ENCODE assay signal across 14 cellular contexts in genomic region chr5:57032151-57032551, GRCh38.
DNase-seq lines count a peak whose midpoint lies in the region; ATAC-seq and TF ChIP-seq lines count a peak whose summit lies in the region.
"Had no signal": no experiment of that assay in that cellular context is flagged by ENCODE, and none has a peak within 500 bp of the region (broad histone marks: within the 10 kb centered on the region; RNA-seq: fewer than 3 reads in every experiment).

No MANE protein-coding gene starts in this region.

- H3K4me3 ChIP-seq in MG63 = no peak overlapping the region
- H3K4me3 ChIP-seq in mammary epithelial cell (replicated peaks in 1 of 3; ENCODE audit: insufficient read depth in 1 of 3, low read depth in 2 of 3, low read length in 3 of 3) = no peak overlapping the region
- H3K4me3 ChIP-seq: GM12878, K562 had no signal

- 92% methylated on average over 1 of the region's 1 CpG for WGBS in mammary epithelial cell (ENCODE audit: low coverage, missing lambda C conversion rate)

- H3K4me2 ChIP-seq in mammary epithelial cell (ENCODE audit: insufficient read depth, low read depth, low read length) = no peak overlapping the region

- ATAC-seq in GM21786 (IDR thresholded peaks at IDR 0.05; ENCODE audit: unreplicated experiment) (no peak), GM21367 (IDR thresholded peaks at IDR 0.05; ENCODE audit: unreplicated experiment) (no peak)
- ATAC-seq: GM12878, K562 had no signal

- no peak overlapping the region for H3K9ac ChIP-seq in mammary epithelial cell (ENCODE audit: insufficient read depth, low read length)

- H3K9me3 ChIP-seq in MG63 (no peaks in the 10 kb centered on the region), mammary epithelial cell (replicated peaks; ENCODE audit: insufficient read depth, low read length) (no peaks in the 10 kb centered on the region)
- H3K9me3 ChIP-seq: Caco-2 had no signal

- no peak overlapping the region for H2AFZ ChIP-seq in mammary epithelial cell (ENCODE audit: low read depth, low read length)

- peaks cover 14% of the 10 kb centered on the region for H3K4me1 ChIP-seq in mammary epithelial cell (ENCODE audit: insufficient read depth, low read length)
- H3K4me1 ChIP-seq: Caco-2 had no signal

- no peaks in the 10 kb centered on the region for H4K20me1 ChIP-seq in mammary epithelial cell (ENCODE audit: insufficient read depth, low read length)

- H3K27me3 ChIP-seq in MG63 (peaks cover 3% of the 10 kb centered on the region; the same call in 1 of the 2 replicates), mammary epithelial cell (ENCODE audit: insufficient read depth, low read length) (no peaks in the 10 kb centered on the region)

- H3K36me3 ChIP-seq in MG63 (no peaks in the 10 kb centered on the region), mammary epithelial cell (ENCODE audit: insufficient read depth, low read length) (no peaks in the 10 kb centered on the region)

- BruUV-seq in mammary epithelial cell (replicated peaks; lab: Mats Ljungman, UMichigan) = no TSS peak

- in situ Hi-C loops in mammary epithelial cell (cut with MboI; ENCODE audit: low sequenced_read_pairs in 2 of 2) = no loop called here

- no peaks in the 10 kb centered on the region for H3K79me2 ChIP-seq in mammary epithelial cell (ENCODE audit: insufficient read depth, low read length)

- H3K27ac ChIP-seq in mammary epithelial cell (ENCODE audit: insufficient read depth, low read depth, low read length) = no peak overlapping the region

- intact Hi-C loops in mammary epithelial cell (cut with micrococcal nuclease) = no loop called here

- dilution Hi-C loops in mammary epithelial cell (cut with HindIII; ENCODE audit: low sequenced_read_pairs) = no loop called here

- CTCF ChIA-PET in mammary epithelial cell (lab: Charles Lee; ENCODE audit: low non-redundant PET) = interaction anchor here (0.6 kb wide), 1 partner anchor 485 kb away, joined by 4 read pairs; no protein-coding TSS in a partner anchor

- TF ChIP-seq CTCF in mammary epithelial cell (conservative IDR thresholded peaks at IDR 0.05 in 1 of 2, IDR thresholded peaks at IDR 0.05 in 1 of 2; ENCODE audit: extremely low read depth in 1 of 2, insufficient read depth in 1 of 2, low read depth in 1 of 2, low read length in 2 of 2) = no peak

- peak; percentile 90 for DNase-seq in DMS53 treated with DMSO at 0.1 percent for 48 hours (lab: John Stamatoyannopoulos, UW; ENCODE audit: unreplicated experiment)
- DNase-seq in MG63 = peak; percentile 16
- peak; percentile 25 for DNase-seq in mammary epithelial cell
- peak; percentile 44 for DNase-seq in mucosa of gallbladder (ENCODE audit: low spot score)
- DNase-seq in amygdala (lab: John Stamatoyannopoulos, UW) = no peak
- DNase-seq in AG08396 (ENCODE audit: low spot score) = no peak
- DNase-seq: Caco-2, H9, retina, SW 1271 had no signal

Comparison
In these comparisons a context has a peak if more than half of its experiments do, and no peak if none do; other contexts are left out.
1. DNase-seq: peak in DMS53 treated with DMSO at 0.1 percent for 48 hours (single experiment), MG63 (single experiment), mammary epithelial cell (single experiment) and mucosa of gallbladder (single experiment); none in amygdala (0 of 56) and AG08396 (single experiment).